ENCODE assay signal across 22 cellular contexts in genomic region chr4:101417046-101417445, GRCh38.
"Had no signal": no experiment of that assay in that cellular context is flagged by ENCODE, and none has a peak within 500 bp of the region (broad histone marks: within the 10 kb centered on the region; RNA-seq: fewer than 3 reads in every experiment).

No MANE protein-coding gene starts in this region.

- H3K4me1 ChIP-seq: colonic mucosa, esophagus muscularis mucosa, testis, uterus had no signal

- H3K36me3 ChIP-seq: colonic mucosa, esophagus muscularis mucosa, left ventricle myocardium inferior, neutrophil, ovary, prostate gland, uterus had no signal

- H3K27ac Mint-ChIP-seq: activated CD4-positive, alpha-beta T cell treated with anti-CD3 and anti-CD28 coated beads, Interleukin-2, amount 10 ng/mL, durations not matched to agents 7 days and 5 days; activated naive CD4-positive, alpha-beta T cell treated with anti-CD3 and anti-CD28 coated beads for 36 hours; activated T-helper 2 cell treated with anti-CD3 and anti-CD28 coated beads, Interferon-gamma antibody, Interleukin-2, Interleukin-4, amounts not matched to agents 10 μg/mL and 5 μg/mL and 100 μg/mL, durations not matched to agents 14 hours and 24 hours and 36 hours; brain; mesothelial cell of epicardium had no signal

- FAIRE-seq: frontal cortex had no signal

- ATAC-seq: activated CD4-positive, CD25-positive, alpha-beta regulatory T cell treated with anti-CD3 and anti-CD28 coated beads, Interleukin-2, amount 50 U/mL, for 24 hours had no signal

- H3K4me3 Mint-ChIP-seq: activated CD4-positive, alpha-beta T cell treated with anti-CD3 and anti-CD28 coated beads, Interleukin-2, amount 10 ng/mL, durations not matched to agents 7 days and 5 days; activated naive CD4-positive, alpha-beta T cell treated with anti-CD3 and anti-CD28 coated beads for 36 hours; brain; mesothelial cell of epicardium had no signal

- H3K36me3 Mint-ChIP-seq: brain, mesothelial cell of epicardium had no signal

- H3K27ac ChIP-seq: colonic mucosa, dorsolateral prefrontal cortex, esophagus muscularis mucosa, left ventricle myocardium inferior, neutrophil, ovary, prostate gland, testis, uterus had no signal

- H3K27me3 ChIP-seq: colonic mucosa, dorsolateral prefrontal cortex, esophagus muscularis mucosa, neutrophil, ovary, testis, uterus had no signal

- DNase-seq: activated CD4-positive, alpha-beta T cell treated with anti-CD3 and anti-CD28 coated beads, Interleukin-2, amount 10 ng/mL, durations not matched to agents 7 days and 5 days; activated naive CD4-positive, alpha-beta T cell treated with anti-CD3 and anti-CD28 coated beads for 36 hours; aorta; central memory CD4-positive, alpha-beta T cell; colonic mucosa; dorsolateral prefrontal cortex; hippocampal formation; left ventricle myocardium inferior; naive thymus-derived CD8-positive, alpha-beta T cell; ovary; stimulated activated CD4-positive, alpha-beta T cell treated with anti-CD3 and anti-CD28 coated beads, Interleukin-4, amount 100 ng/mL, for 1 hour; testis; trophoblast cell; uterus had no signal

- H3K4me3 ChIP-seq: colonic mucosa, dorsolateral prefrontal cortex, esophagus muscularis mucosa, left ventricle myocardium inferior, ovary, prostate gland, testis, uterus had no signal

- H3K9me3 ChIP-seq: colonic mucosa, esophagus muscularis mucosa, left ventricle myocardium inferior, neutrophil, ovary, prostate gland, testis, uterus had no signal
